In the genomic region with DNA sequence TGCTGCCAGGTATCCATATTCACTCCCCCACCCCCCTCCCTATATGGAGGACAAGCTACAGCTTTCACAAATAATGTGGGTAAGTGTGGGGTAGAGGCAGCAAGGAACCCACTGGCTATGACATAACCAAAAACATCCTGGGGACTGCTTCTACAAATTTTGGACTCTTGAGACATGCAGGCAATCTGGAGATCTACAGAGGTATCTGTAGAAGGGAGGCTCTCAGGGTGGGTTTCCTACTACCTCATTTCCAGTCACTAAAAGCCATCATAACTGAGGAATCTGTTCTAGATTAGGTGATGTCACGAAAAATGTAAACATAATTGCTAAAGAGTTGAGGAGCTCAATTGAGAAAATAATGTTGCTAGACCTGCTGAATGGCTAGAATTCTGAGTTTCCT, we compare ENCODE assay signal across 31 cellular contexts.
"Had no signal": no experiment of that assay in that cellular context is flagged by ENCODE, and none has a peak within 500 bp of the region (broad histone marks: within the 10 kb centered on the region; RNA-seq: fewer than 3 reads in every experiment).

No MANE protein-coding gene starts in this region.

- DNase-seq: activated CD4-positive, alpha-beta memory T cell treated with anti-CD3 and anti-CD28 coated beads for 36 hours; activated CD4-positive, alpha-beta T cell treated with anti-CD3 and anti-CD28 coated beads for 36 hours; activated CD4-positive, alpha-beta T cell treated with anti-CD3 and anti-CD28 coated beads, Interleukin-2, amount 10 ng/mL, durations not matched to agents 24 days and 14 days; activated CD4-positive, CD25-positive, alpha-beta regulatory T cell; activated CD4-positive, CD25-positive, alpha-beta regulatory T cell treated with anti-CD3 and anti-CD28 coated beads, Interleukin-2, amount 50 U/mL, for 72 hours; activated CD8-positive, alpha-beta memory T cell treated with anti-CD3 and anti-CD28 coated beads, Interleukin-2, amount 10 ng/mL, durations not matched to agents 7 days and 5 days; activated CD8-positive, alpha-beta memory T cell treated with anti-CD3 and anti-CD28 coated beads, Interleukin-2, amount 50 U/mL, for 4 hours; activated CD8-positive, alpha-beta T cell treated with anti-CD3 and anti-CD28 coated beads, Interleukin-2, amount 10 ng/mL, durations not matched to agents 7 days and 5 days; activated effector memory CD4-positive, alpha-beta T cell treated with anti-CD3 and anti-CD28 coated beads, Interleukin-2, amount 50 U/mL, for 16 hours; activated naive CD4-positive, alpha-beta T cell treated with anti-CD3 and anti-CD28 coated beads for 36 hours; activated naive CD8-positive, alpha-beta T cell treated with anti-CD3 and anti-CD28 coated beads for 36 hours; activated naive CD8-positive, alpha-beta T cell treated with anti-CD3 and anti-CD28 coated beads, Interleukin-2, amount 50 U/mL, for 24 hours; activated T-cell treated with anti-CD3 and anti-CD28 coated beads, Interleukin-2, amount 50 U/mL, for 1 hour; activated T-cell treated with anti-CD3 and anti-CD28 coated beads, Interleukin-2, amount 50 U/mL, for 48 hours; central memory CD4-positive, alpha-beta T cell; dorsolateral prefrontal cortex; effector memory CD4-positive, alpha-beta T cell; erythroblast; foreskin fibroblast; head of caudate nucleus; T-helper 2 cell had no signal

- H3K4me1 Mint-ChIP-seq: activated CD4-positive, alpha-beta T cell treated with anti-CD3 and anti-CD28 coated beads for 36 hours; brain had no signal

- H3K27ac ChIP-seq: ascending aorta, breast epithelium, cardiac muscle cell, coronary artery, dorsolateral prefrontal cortex, esophagus muscularis mucosa had no signal

- H3K4me1 ChIP-seq: ascending aorta, breast epithelium had no signal

- H3K4me3 ChIP-seq: ascending aorta, breast epithelium, cardiac muscle cell, coronary artery, dorsolateral prefrontal cortex, esophagus muscularis mucosa had no signal

- H3K4me3 Mint-ChIP-seq: activated CD4-positive, alpha-beta memory T cell treated with anti-CD3 and anti-CD28 coated beads for 36 hours; activated CD4-positive, alpha-beta T cell treated with anti-CD3 and anti-CD28 coated beads for 36 hours; activated CD4-positive, alpha-beta T cell treated with anti-CD3 and anti-CD28 coated beads, Interleukin-2, amount 10 ng/mL, durations not matched to agents 24 days and 14 days; activated CD8-positive, alpha-beta memory T cell treated with anti-CD3 and anti-CD28 coated beads, Interleukin-2, amount 10 ng/mL, durations not matched to agents 7 days and 5 days; activated CD8-positive, alpha-beta T cell treated with anti-CD3 and anti-CD28 coated beads, Interleukin-2, amount 10 ng/mL, durations not matched to agents 7 days and 5 days; activated naive CD4-positive, alpha-beta T cell treated with anti-CD3 and anti-CD28 coated beads for 36 hours; activated naive CD4-positive, alpha-beta T cell treated with anti-CD3 and anti-CD28 coated beads, Interleukin-2, amount 50 U/mL, for 24 hours; activated naive CD8-positive, alpha-beta T cell treated with anti-CD3 and anti-CD28 coated beads for 36 hours; activated naive CD8-positive, alpha-beta T cell treated with anti-CD3 and anti-CD28 coated beads, Interleukin-2, amount 50 U/mL, for 24 hours; activated T-helper 1 cell treated with anti-CD3 and anti-CD28 coated beads, Interleukin-12 subunit alpha, Interleukin-12 subunit beta, Interleukin-2, Interleukin-4 antibody, amounts not matched to agents 30 ng/mL and 10 ng/mL and 1 ng/mL, durations not matched to agents 14 hours and 24 hours and 36 hours; brain; dendritic cell treated with granulocyte-macrophage colony-stimulating factor and Interleukin-4, amounts not matched to agents 40 ng/mL and 50 ng/mL, for 4 days had no signal

- H3K27ac Mint-ChIP-seq: activated CD4-positive, alpha-beta memory T cell treated with anti-CD3 and anti-CD28 coated beads for 36 hours; activated CD4-positive, alpha-beta T cell treated with anti-CD3 and anti-CD28 coated beads for 36 hours; activated CD4-positive, alpha-beta T cell treated with anti-CD3 and anti-CD28 coated beads, Interleukin-2, amount 10 ng/mL, durations not matched to agents 24 days and 14 days; activated CD8-positive, alpha-beta memory T cell treated with anti-CD3 and anti-CD28 coated beads, Interleukin-2, amount 10 ng/mL, durations not matched to agents 7 days and 5 days; activated CD8-positive, alpha-beta T cell treated with anti-CD3 and anti-CD28 coated beads, Interleukin-2, amount 10 ng/mL, durations not matched to agents 7 days and 5 days; activated naive CD4-positive, alpha-beta T cell treated with anti-CD3 and anti-CD28 coated beads for 36 hours; activated naive CD4-positive, alpha-beta T cell treated with anti-CD3 and anti-CD28 coated beads, Interleukin-2, amount 50 U/mL, for 24 hours; activated naive CD8-positive, alpha-beta T cell treated with anti-CD3 and anti-CD28 coated beads for 36 hours; activated naive CD8-positive, alpha-beta T cell treated with anti-CD3 and anti-CD28 coated beads, Interleukin-2, amount 50 U/mL, for 24 hours; activated T-helper 1 cell treated with anti-CD3 and anti-CD28 coated beads, Interleukin-12 subunit alpha, Interleukin-12 subunit beta, Interleukin-2, Interleukin-4 antibody, amounts not matched to agents 30 ng/mL and 10 ng/mL and 1 ng/mL, durations not matched to agents 14 hours and 24 hours and 36 hours; activated T-helper 2 cell treated with anti-CD3 and anti-CD28 coated beads, Interferon-gamma antibody, Interleukin-2, Interleukin-4, amounts not matched to agents 10 μg/mL and 5 μg/mL and 100 μg/mL, durations not matched to agents 14 hours and 24 hours and 36 hours; brain; dendritic cell treated with granulocyte-macrophage colony-stimulating factor and Interleukin-4, amounts not matched to agents 40 ng/mL and 50 ng/mL, for 4 days had no signal

- H3K27me3 Mint-ChIP-seq: activated CD4-positive, alpha-beta memory T cell treated with anti-CD3 and anti-CD28 coated beads for 36 hours; activated CD4-positive, alpha-beta T cell treated with anti-CD3 and anti-CD28 coated beads for 36 hours; activated CD4-positive, alpha-beta T cell treated with anti-CD3 and anti-CD28 coated beads, Interleukin-2, amount 10 ng/mL, durations not matched to agents 24 days and 14 days; activated CD8-positive, alpha-beta memory T cell treated with anti-CD3 and anti-CD28 coated beads, Interleukin-2, amount 10 ng/mL, durations not matched to agents 7 days and 5 days; activated naive CD4-positive, alpha-beta T cell treated with anti-CD3 and anti-CD28 coated beads, Interleukin-2, amount 50 U/mL, for 24 hours; activated naive CD8-positive, alpha-beta T cell treated with anti-CD3 and anti-CD28 coated beads for 36 hours; activated naive CD8-positive, alpha-beta T cell treated with anti-CD3 and anti-CD28 coated beads, Interleukin-2, amount 50 U/mL, for 24 hours; brain; dendritic cell treated with granulocyte-macrophage colony-stimulating factor and Interleukin-4, amounts not matched to agents 40 ng/mL and 50 ng/mL, for 4 days had no signal

- H3K27me3 ChIP-seq: ascending aorta, breast epithelium, cardiac muscle cell, dorsolateral prefrontal cortex, esophagus muscularis mucosa had no signal

- H3K36me3 ChIP-seq: breast epithelium, cardiac muscle cell had no signal

- H3K9me3 Mint-ChIP-seq: activated CD4-positive, alpha-beta T cell treated with anti-CD3 and anti-CD28 coated beads, Interleukin-2, amount 10 ng/mL, durations not matched to agents 24 days and 14 days; activated naive CD4-positive, alpha-beta T cell treated with anti-CD3 and anti-CD28 coated beads, Interleukin-2, amount 50 U/mL, for 24 hours; dendritic cell treated with granulocyte-macrophage colony-stimulating factor and Interleukin-4, amounts not matched to agents 40 ng/mL and 50 ng/mL, for 4 days had no signal

- ATAC-seq: activated CD4-positive, alpha-beta T cell treated with anti-CD3 and anti-CD28 coated beads for 36 hours; activated CD8-positive, alpha-beta memory T cell treated with anti-CD3 and anti-CD28 coated beads, Interleukin-2, amount 10 ng/mL, durations not matched to agents 7 days and 5 days; activated CD8-positive, alpha-beta T cell treated with anti-CD3 and anti-CD28 coated beads, Interleukin-2, amount 10 ng/mL, durations not matched to agents 7 days and 5 days; activated naive CD8-positive, alpha-beta T cell treated with anti-CD3 and anti-CD28 coated beads, Interleukin-2, amount 50 U/mL, for 24 hours had no signal
